Comparison of ENCODE assay signal across 1 cellular context in the genomic region with DNA sequence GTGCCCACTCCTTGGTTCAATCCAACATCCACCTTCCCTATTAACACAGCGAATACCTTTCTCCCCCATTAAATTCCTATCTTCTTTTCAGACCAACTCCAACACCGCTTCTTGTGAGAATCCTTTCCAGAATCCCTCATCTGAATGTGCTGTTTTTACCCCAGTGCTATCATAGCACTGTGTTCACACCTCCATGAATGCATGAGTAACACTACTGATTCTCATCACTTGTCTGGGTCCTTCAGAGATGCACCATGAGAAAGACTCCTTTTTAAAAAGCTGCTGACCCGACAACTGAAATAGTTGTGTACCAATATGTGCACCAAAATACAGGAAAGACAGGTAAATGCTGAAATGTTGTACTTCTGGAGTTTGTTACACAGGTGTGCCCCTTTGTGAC.
TF ChIP-seq lines count a peak whose summit lies in the region.

No MANE protein-coding gene starts in this region.

TF ChIP-seq in GM12878, 131 proteins besides CTCF, POLR2A, EP300 and RAD21:
- TF ChIP-seq BMI1 (IDR thresholded peaks at IDR 0.05; ENCODE audit: borderline replicate concordance) (no peak), ZNF622 (IDR thresholded peaks at IDR 0.05) (no peak), PAX8 (IDR thresholded peaks at IDR 0.05) (no peak), NR2C1 (IDR thresholded peaks at IDR 0.05) (no peak), PAX5 (IDR thresholded peaks at IDR 0.05; ENCODE audit: borderline replicate concordance, low read depth, low read length) (no peak), MYB (IDR thresholded peaks at IDR 0.05; ENCODE audit: borderline replicate concordance, low read depth, low read length) (no peak), CBX5 (IDR thresholded peaks at IDR 0.05; ENCODE audit: low read depth) (no peak), RFX5 (IDR thresholded peaks at IDR 0.05; ENCODE audit: low read depth, low read length) (no peak), GATAD2B (conservative IDR thresholded peaks at IDR 0.05; ENCODE audit: low read depth) (no peak), HDGF (IDR thresholded peaks at IDR 0.05) (no peak), GABPA (IDR thresholded peaks at IDR 0.05; ENCODE audit: low read depth) (no peak), CREB1 (IDR thresholded peaks at IDR 0.05; ENCODE audit: low read depth) (no peak), YBX1 (IDR thresholded peaks at IDR 0.05) (no peak), EGR1 (IDR thresholded peaks at IDR 0.05; ENCODE audit: borderline replicate concordance in 1 of 2, low read depth in 2 of 2, low read length in 2 of 2) (no peak), KAT2A (conservative IDR thresholded peaks at IDR 0.05; ENCODE audit: control insufficient read depth, low read depth, low read length) (no peak), JUNB (IDR thresholded peaks at IDR 0.05) (no peak), POU2F2 (IDR thresholded peaks at IDR 0.05; ENCODE audit: borderline replicate concordance, low read depth, low read length) (no peak)
- TF ChIP-seq, protein P1, sequence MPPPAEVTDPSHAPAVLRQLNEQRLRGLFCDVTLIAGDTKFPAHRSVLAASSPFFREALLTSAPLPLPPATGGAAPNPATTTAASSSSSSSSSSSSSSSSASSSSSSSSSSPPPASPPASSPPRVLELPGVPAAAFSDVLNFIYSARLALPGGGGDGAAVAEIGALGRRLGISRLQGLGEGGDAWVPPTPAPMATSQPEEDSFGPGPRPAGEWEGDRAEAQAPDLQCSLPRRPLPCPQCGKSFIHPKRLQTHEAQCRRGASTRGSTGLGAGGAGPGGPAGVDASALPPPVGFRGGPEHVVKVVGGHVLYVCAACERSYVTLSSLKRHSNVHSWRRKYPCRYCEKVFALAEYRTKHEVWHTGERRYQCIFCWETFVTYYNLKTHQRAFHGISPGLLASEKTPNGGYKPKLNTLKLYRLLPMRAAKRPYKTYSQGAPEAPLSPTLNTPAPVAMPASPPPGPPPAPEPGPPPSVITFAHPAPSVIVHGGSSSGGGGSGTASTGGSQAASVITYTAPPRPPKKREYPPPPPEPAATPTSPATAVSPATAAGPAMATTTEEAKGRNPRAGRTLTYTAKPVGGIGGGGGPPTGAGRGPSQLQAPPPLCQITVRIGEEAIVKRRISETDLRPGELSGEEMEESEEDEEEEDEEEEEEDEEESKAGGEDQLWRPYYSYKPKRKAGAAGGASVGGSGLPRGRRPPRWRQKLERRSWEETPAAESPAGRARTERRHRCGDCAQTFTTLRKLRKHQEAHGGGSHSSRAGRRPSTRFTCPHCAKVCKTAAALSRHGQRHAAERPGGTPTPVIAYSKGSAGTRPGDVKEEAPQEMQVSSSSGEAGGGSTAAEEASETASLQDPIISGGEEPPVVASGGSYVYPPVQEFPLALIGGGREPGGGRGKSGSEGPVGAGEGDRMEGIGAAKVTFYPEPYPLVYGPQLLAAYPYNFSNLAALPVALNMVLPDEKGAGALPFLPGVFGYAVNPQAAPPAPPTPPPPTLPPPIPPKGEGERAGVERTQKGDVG (CRISPR knock-in tag; IDR thresholded peaks at IDR 0.05): no peak
